18 cellular contexts compared by ENCODE assay signal in genomic region chr10:92042541-92042940, GRCh38.
DNase-seq lines count a peak whose midpoint lies in the region; ATAC-seq and TF ChIP-seq lines count a peak whose summit lies in the region.
"Had no signal": no experiment of that assay in that cellular context is flagged by ENCODE, and none has a peak within 500 bp of the region (broad histone marks: within the 10 kb centered on the region; RNA-seq: fewer than 3 reads in every experiment).

No MANE protein-coding gene starts in this region.

- no peak overlapping the region for H3K27ac ChIP-seq in DND-41 (ENCODE audit: low read length)
- no peak overlapping the region for H3K27ac ChIP-seq in GM23338 (ENCODE audit: low read depth)
- H3K27ac ChIP-seq in hepatocyte: peak overlapping the region; percentile 47
- no peak overlapping the region for H3K27ac ChIP-seq in neural progenitor cell
- no peak overlapping the region for H3K27ac ChIP-seq in stomach
- H3K27ac ChIP-seq: GM23248, HL-60 had no signal

- H3F3A ChIP-seq in GM23338 (replicated peaks; ENCODE audit: low read depth) (no peaks in the 10 kb centered on the region), neural progenitor cell (ENCODE audit: low read depth) (peaks cover 11% of the 10 kb centered on the region)

- no peak for TF ChIP-seq EP300 in stomach (IDR thresholded peaks at IDR 0.05)

- no peak overlapping the region for H3K4me3 Mint-ChIP-seq in GM23338
- no peak overlapping the region for H3K4me3 Mint-ChIP-seq in neural progenitor cell
- H3K4me3 Mint-ChIP-seq: CD4-positive, CD25-positive, alpha-beta regulatory T cell; CD8-positive, alpha-beta memory T cell; HFFc6 had no signal

- no peaks in the 10 kb centered on the region for H3K9me3 Mint-ChIP-seq in GM23338
- H3K9me3 Mint-ChIP-seq in neural progenitor cell: no peaks in the 10 kb centered on the region
- H3K9me3 Mint-ChIP-seq: CD8-positive, alpha-beta memory T cell; HFFc6 had no signal

- intact Hi-C loops in stomach (cut with DNase I; ENCODE audit: low total_unique reads): no loop called here

- TF ChIP-seq POLR2A in stomach (IDR thresholded peaks at IDR 0.05): no peak

- H4K20me1 ChIP-seq in DND-41 (ENCODE audit: insufficient read depth, low read length) (no peaks in the 10 kb centered on the region), GM23338 (replicated peaks; ENCODE audit: insufficient read depth) (no peaks in the 10 kb centered on the region), hepatocyte (ENCODE audit: insufficient read depth, poor library complexity, severe bottlenecking) (no peaks in the 10 kb centered on the region), neural progenitor cell (ENCODE audit: low read depth) (no peaks in the 10 kb centered on the region)

- H3K4me3 ChIP-seq in DND-41 (ENCODE audit: low read depth in 1 of 2, low read length in 2 of 2) (no peak overlapping the region), GM23338 (no peak overlapping the region), hepatocyte (no peak overlapping the region), neural progenitor cell (no peak overlapping the region), stomach (no peak overlapping the region)
- H3K4me3 ChIP-seq: GM23248 had no signal

- H3K36me3 Mint-ChIP-seq in GM23338 (ENCODE audit: low read depth) (no peaks in the 10 kb centered on the region), neural progenitor cell (peaks cover 6% of the 10 kb centered on the region)

- H3K27me3 ChIP-seq in DND-41 (ENCODE audit: insufficient read depth, low read length, poor library complexity) (no peaks in the 10 kb centered on the region), GM23338 (ENCODE audit: insufficient read depth) (peaks cover 16% of the 10 kb centered on the region; the same call in 1 of the 2 replicates), hepatocyte (no peaks in the 10 kb centered on the region), neural progenitor cell (peaks cover 22% of the 10 kb centered on the region), stomach (no peaks in the 10 kb centered on the region)
- H3K27me3 ChIP-seq: BE2C had no signal

- ATAC-seq in DND-41 (ENCODE audit: insufficient read depth, low read depth) (0 out of 3 replicates have a peak, but pooled peaks have one; percentile 14), GM23338 (peak; percentile 44), GM21423 (IDR thresholded peaks at IDR 0.05; ENCODE audit: unreplicated experiment) (no peak), GM21515 (IDR thresholded peaks at IDR 0.05; ENCODE audit: unreplicated experiment) (no peak)
- ATAC-seq: HCT116 had no signal

- no peak overlapping the region for H3K4me2 ChIP-seq in DND-41 (ENCODE audit: insufficient read depth, low read length)
- H3K4me2 ChIP-seq in GM23338: no peak overlapping the region
- peak overlapping the region; percentile 15 for H3K4me2 ChIP-seq in hepatocyte
- peak overlapping the region; percentile 1 for H3K4me2 ChIP-seq in neural progenitor cell

- H3K27ac Mint-ChIP-seq in GM23338: no peak overlapping the region
- H3K27ac Mint-ChIP-seq in neural progenitor cell: no peak overlapping the region
- H3K27ac Mint-ChIP-seq: CD8-positive, alpha-beta memory T cell; HFFc6 had no signal

- peaks cover 8% of the 10 kb centered on the region for H3K27me3 Mint-ChIP-seq in GM23338 (ENCODE audit: insufficient read depth, low read depth, poor library complexity)
- H3K27me3 Mint-ChIP-seq in neural progenitor cell (ENCODE audit: insufficient read depth, low read depth): no peaks in the 10 kb centered on the region
- H3K27me3 Mint-ChIP-seq: CD4-positive, CD25-positive, alpha-beta regulatory T cell; CD8-positive, alpha-beta memory T cell had no signal

- DNase-seq in DND-41: no peak
- DNase-seq in GM23338 (ENCODE audit: low spot score): peak; percentile 56
- DNase-seq in hepatocyte (ENCODE audit: low spot score): no peak
- DNase-seq in neural progenitor cell (ENCODE audit: low spot score): peak; percentile 29
- DNase-seq in stomach: no peak
- DNase-seq: ACHN; BE2C; C1 segment of cervical spinal cord; CD4-positive, CD25-positive, alpha-beta regulatory T cell; CD8-positive, alpha-beta memory T cell; COR-L47; GF-D8; GM23248; HFFc6 had no signal

- 17% methylated on average over 5 of the region's 5 CpGs for WGBS in hepatocyte (ENCODE audit: low lambda C conversion rate, missing lambda C conversion rate)
- WGBS in stomach, 5 donors: 76 to 88% (median 77%) methylated on average over 5 of the region's 5 CpGs

- H3K79me2 ChIP-seq in DND-41 (ENCODE audit: insufficient read depth, low read length) (no peaks in the 10 kb centered on the region), GM23338 (replicated peaks; ENCODE audit: insufficient read depth) (no peaks in the 10 kb centered on the region), hepatocyte (no peaks in the 10 kb centered on the region), neural progenitor cell (ENCODE audit: low read depth) (no peaks in the 10 kb centered on the region)

- no peaks in the 10 kb centered on the region for H3K4me1 ChIP-seq in DND-41 (ENCODE audit: insufficient read depth, low read length)
- H3K4me1 ChIP-seq in GM23338 (ENCODE audit: insufficient read depth): peaks cover 21% of the 10 kb centered on the region; the same call in 1 of the 2 replicates
- H3K4me1 ChIP-seq in hepatocyte (ENCODE audit: insufficient read depth): no peaks in the 10 kb centered on the region
- H3K4me1 ChIP-seq in neural progenitor cell: peaks cover 14% of the 10 kb centered on the region
- no peaks in the 10 kb centered on the region for H3K4me1 ChIP-seq in stomach
- H3K4me1 ChIP-seq: BE2C had no signal

- H2AFZ ChIP-seq in DND-41 (ENCODE audit: low read depth, low read length) (no peak overlapping the region), GM23338 (no peak overlapping the region), hepatocyte (no peak overlapping the region), neural progenitor cell (replicated peaks) (no peak overlapping the region)
- H2AFZ ChIP-seq: GM23248 had no signal

- H3K9me3 ChIP-seq in DND-41 (ENCODE audit: insufficient read depth, low read length, severe bottlenecking): no peaks in the 10 kb centered on the region
- H3K9me3 ChIP-seq in hepatocyte (ENCODE audit: low read depth): no peaks in the 10 kb centered on the region
- no peaks in the 10 kb centered on the region for H3K9me3 ChIP-seq in neural progenitor cell (ENCODE audit: low read depth)
- H3K9me3 ChIP-seq in stomach: no peaks in the 10 kb centered on the region
- H3K9me3 ChIP-seq: BE2C had no signal

- no peaks in the 10 kb centered on the region for H3K36me3 ChIP-seq in DND-41 (ENCODE audit: insufficient read depth, low read length)
- no peaks in the 10 kb centered on the region for H3K36me3 ChIP-seq in GM23338 (ENCODE audit: insufficient read depth)
- no peaks in the 10 kb centered on the region for H3K36me3 ChIP-seq in hepatocyte (replicated peaks; ENCODE audit: insufficient read depth, low read depth)
- H3K36me3 ChIP-seq in neural progenitor cell: no peaks in the 10 kb centered on the region
- no peaks in the 10 kb centered on the region for H3K36me3 ChIP-seq in stomach
- H3K36me3 ChIP-seq: BE2C had no signal

- H3K9ac ChIP-seq in DND-41 (ENCODE audit: low read depth, low read length) (no peak overlapping the region), neural progenitor cell (no peak overlapping the region)
- H3K9ac ChIP-seq: GM23248 had no signal

- H3K9me2 ChIP-seq in GM23338 (ENCODE audit: insufficient read depth) (no peaks in the 10 kb centered on the region), hepatocyte (replicated peaks; ENCODE audit: insufficient read depth) (no peaks in the 10 kb centered on the region)

- no peak for TF ChIP-seq CTCF in DND-41 (IDR thresholded peaks at IDR 0.05; ENCODE audit: borderline replicate concordance, extremely low read depth, low read length, poor library complexity, severe bottlenecking)
- no peak for TF ChIP-seq CTCF in GM23338 (conservative IDR thresholded peaks at IDR 0.05; ENCODE audit: low read depth in 2 of 2)
- no peak for TF ChIP-seq CTCF in hepatocyte (IDR thresholded peaks at IDR 0.05; ENCODE audit: poor library complexity)
- TF ChIP-seq CTCF in neural progenitor cell (IDR thresholded peaks at IDR 0.05): no peak
- no peak for TF ChIP-seq CTCF in stomach (IDR thresholded peaks at IDR 0.05)

- H3K4me1 Mint-ChIP-seq in GM23338 (peaks cover 29% of the 10 kb centered on the region), neural progenitor cell (peaks cover 3% of the 10 kb centered on the region)

Comparison
In these comparisons a context has a peak if more than half of its experiments do, and no peak if none do; other contexts are left out.
1. ATAC-seq: peak in DND-41 (single experiment) and GM23338 (single experiment); none in GM21423 (single experiment) and GM21515 (single experiment).
2. DNase-seq: peak in GM23338 (single experiment) and neural progenitor cell (single experiment); none in DND-41 (single experiment), hepatocyte (single experiment) and stomach (single experiment).
3. H3K4me2 ChIP-seq: peak in hepatocyte (single experiment) and neural progenitor cell (single experiment); none in DND-41 (single experiment) and GM23338 (single experiment).